Comparison of ENCODE assay signal across 17 cellular contexts in the genomic region with DNA sequence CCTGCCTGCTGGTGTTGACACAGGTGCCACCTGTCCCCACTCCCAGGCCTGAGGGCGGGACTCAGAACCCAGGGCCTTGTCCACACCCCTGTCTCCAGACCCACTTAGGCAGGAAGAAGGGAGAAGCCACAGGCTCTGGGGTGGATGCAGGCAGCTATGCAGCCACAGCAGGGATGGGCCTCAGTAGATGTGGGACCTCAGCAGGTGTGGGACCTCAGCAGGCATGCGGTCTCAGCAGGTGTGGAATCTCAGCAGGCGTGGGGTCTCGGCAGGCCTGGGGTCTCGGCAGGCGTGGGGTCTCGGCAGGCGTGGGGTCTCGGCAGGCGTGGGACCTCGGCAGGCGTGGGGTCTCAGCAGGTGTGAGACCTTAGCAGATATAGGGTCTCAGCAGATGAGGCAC.
DNase-seq lines count a peak whose midpoint lies in the region; ATAC-seq and TF ChIP-seq lines count a peak whose summit lies in the region.
"Had no signal": no experiment of that assay in that cellular context is flagged by ENCODE, and none has a peak within 500 bp of the region (broad histone marks: within the 10 kb centered on the region; RNA-seq: fewer than 3 reads in every experiment).

No MANE protein-coding gene starts in this region.

- no peak overlapping the region for H3K4me3 ChIP-seq in rectal smooth muscle tissue (ENCODE audit: low read length)
- H3K4me3 ChIP-seq: HAP-1 had no signal

- intact Hi-C loops in natural killer cell (cut with micrococcal nuclease) = no loop called here

- CTCF ChIA-PET in activated naive CD4-positive, alpha-beta T cell treated with anti-CD3 and anti-CD28 coated beads, Interleukin-2, amount 10 ng/mL, durations not matched to agents 7 days and 5 days (lab: Charles Lee) = interaction anchor here (1.1 kb wide), 1 partner anchor 12 kb away, joined by 3 read pairs; no protein-coding TSS in a partner anchor

- no peaks in the 10 kb centered on the region for H3K36me3 Mint-ChIP-seq in natural killer cell treated with Interleukin-12 subunit alpha and Interleukin-12 subunit beta and Interleukin-15 and Interleukin-18, amount 100 ng/mL, for 72 hours
- no peaks in the 10 kb centered on the region for H3K36me3 Mint-ChIP-seq in natural killer cell
- H3K36me3 Mint-ChIP-seq in stimulated activated effector memory CD8-positive, alpha-beta T cell treated with anti-CD3 and anti-CD28 coated beads, Interleukin-12 subunit alpha, Interleukin-12 subunit beta, amount 100 ng/mL, for 72 hours = no peaks in the 10 kb centered on the region
- H3K36me3 Mint-ChIP-seq in activated naive CD4-positive, alpha-beta T cell treated with anti-CD3 and anti-CD28 coated beads, Interleukin-2, amount 10 ng/mL, durations not matched to agents 7 days and 5 days = no peaks in the 10 kb centered on the region
- H3K36me3 Mint-ChIP-seq: CD4-positive, CD25-positive, alpha-beta regulatory T cell; CD8-positive, alpha-beta memory T cell had no signal

- peaks cover 16% of the 10 kb centered on the region for H3K4me1 ChIP-seq in rectal smooth muscle tissue (ENCODE audit: control insufficient read depth, insufficient read depth, low read length)
- H3K4me1 ChIP-seq: BE2C, HAP-1 had no signal

- no peak overlapping the region for H3K27ac Mint-ChIP-seq in natural killer cell treated with Interleukin-12 subunit alpha and Interleukin-12 subunit beta and Interleukin-15 and Interleukin-18, amount 100 ng/mL, for 72 hours
- H3K27ac Mint-ChIP-seq in natural killer cell = no peak overlapping the region
- H3K27ac Mint-ChIP-seq in stimulated activated effector memory CD8-positive, alpha-beta T cell treated with anti-CD3 and anti-CD28 coated beads, Interleukin-12 subunit alpha, Interleukin-12 subunit beta, amount 100 ng/mL, for 72 hours = no peak overlapping the region
- H3K27ac Mint-ChIP-seq in activated naive CD4-positive, alpha-beta T cell treated with anti-CD3 and anti-CD28 coated beads, Interleukin-2, amount 10 ng/mL, durations not matched to agents 7 days and 5 days = no peak overlapping the region
- H3K27ac Mint-ChIP-seq: CD4-positive, CD25-positive, alpha-beta regulatory T cell; CD8-positive, alpha-beta memory T cell had no signal

- H3K4me3 Mint-ChIP-seq in natural killer cell treated with Interleukin-12 subunit alpha and Interleukin-12 subunit beta and Interleukin-15 and Interleukin-18, amount 100 ng/mL, for 72 hours = no peak overlapping the region
- no peak overlapping the region for H3K4me3 Mint-ChIP-seq in natural killer cell
- H3K4me3 Mint-ChIP-seq in stimulated activated effector memory CD8-positive, alpha-beta T cell treated with anti-CD3 and anti-CD28 coated beads, Interleukin-12 subunit alpha, Interleukin-12 subunit beta, amount 100 ng/mL, for 72 hours = no peak overlapping the region
- no peak overlapping the region for H3K4me3 Mint-ChIP-seq in activated naive CD4-positive, alpha-beta T cell treated with anti-CD3 and anti-CD28 coated beads, Interleukin-2, amount 10 ng/mL, durations not matched to agents 7 days and 5 days
- H3K4me3 Mint-ChIP-seq: CD4-positive, CD25-positive, alpha-beta regulatory T cell; CD8-positive, alpha-beta memory T cell had no signal

- TF ChIP-seq CTCF in natural killer cell (IDR thresholded peaks at IDR 0.05) = no peak

- H3K27me3 Mint-ChIP-seq in natural killer cell treated with Interleukin-12 subunit alpha and Interleukin-12 subunit beta and Interleukin-15 and Interleukin-18, amount 100 ng/mL, for 72 hours = peaks cover 3 to 5% of the 10 kb centered on the region in 2 donors
- H3K27me3 Mint-ChIP-seq in natural killer cell (ENCODE audit: low read depth in 2 of 2) = peaks cover 4 to 13% of the 10 kb centered on the region in 2 donors
- peaks cover 10% of the 10 kb centered on the region for H3K27me3 Mint-ChIP-seq in activated naive CD4-positive, alpha-beta T cell treated with anti-CD3 and anti-CD28 coated beads, Interleukin-2, amount 10 ng/mL, durations not matched to agents 7 days and 5 days

- peak; percentile 16 to 22 for ATAC-seq in natural killer cell treated with Interleukin-12 subunit alpha and Interleukin-12 subunit beta and Interleukin-15 and Interleukin-18, amount 100 ng/mL, for 72 hours
- no peak for ATAC-seq in natural killer cell
- no peak for ATAC-seq in stimulated activated effector memory CD8-positive, alpha-beta T cell treated with anti-CD3 and anti-CD28 coated beads, Interleukin-12 subunit alpha, Interleukin-12 subunit beta, amount 100 ng/mL, for 72 hours

- H3K9ac ChIP-seq in rectal smooth muscle tissue (ENCODE audit: low read length) = no peak overlapping the region

- H3K27me3 ChIP-seq in rectal smooth muscle tissue (ENCODE audit: control insufficient read depth, insufficient read depth, low read length) = no peaks in the 10 kb centered on the region
- H3K27me3 ChIP-seq: BE2C had no signal

- H3K4me1 Mint-ChIP-seq in natural killer cell treated with Interleukin-12 subunit alpha and Interleukin-12 subunit beta and Interleukin-15 and Interleukin-18, amount 100 ng/mL, for 72 hours (ENCODE audit: low read depth in 2 of 2) = no peaks in the 10 kb centered on the region
- H3K4me1 Mint-ChIP-seq in natural killer cell = no peaks in the 10 kb centered on the region
- H3K4me1 Mint-ChIP-seq in stimulated activated effector memory CD8-positive, alpha-beta T cell treated with anti-CD3 and anti-CD28 coated beads, Interleukin-12 subunit alpha, Interleukin-12 subunit beta, amount 100 ng/mL, for 72 hours = no peaks in the 10 kb centered on the region
- H3K4me1 Mint-ChIP-seq in activated naive CD4-positive, alpha-beta T cell treated with anti-CD3 and anti-CD28 coated beads, Interleukin-2, amount 10 ng/mL, durations not matched to agents 7 days and 5 days = no peaks in the 10 kb centered on the region
- H3K4me1 Mint-ChIP-seq: CD4-positive, CD25-positive, alpha-beta regulatory T cell; CD8-positive, alpha-beta memory T cell had no signal

- peak overlapping the region; percentile 3 for H3K27ac ChIP-seq in rectal smooth muscle tissue (ENCODE audit: low read depth, low read length)

- H3K9me3 Mint-ChIP-seq in natural killer cell treated with Interleukin-12 subunit alpha and Interleukin-12 subunit beta and Interleukin-15 and Interleukin-18, amount 100 ng/mL, for 72 hours = no peaks in the 10 kb centered on the region
- no peaks in the 10 kb centered on the region for H3K9me3 Mint-ChIP-seq in natural killer cell
- H3K9me3 Mint-ChIP-seq in stimulated activated effector memory CD8-positive, alpha-beta T cell treated with anti-CD3 and anti-CD28 coated beads, Interleukin-12 subunit alpha, Interleukin-12 subunit beta, amount 100 ng/mL, for 72 hours = no peaks in the 10 kb centered on the region
- no peaks in the 10 kb centered on the region for H3K9me3 Mint-ChIP-seq in activated naive CD4-positive, alpha-beta T cell treated with anti-CD3 and anti-CD28 coated beads, Interleukin-2, amount 10 ng/mL, durations not matched to agents 7 days and 5 days
- H3K9me3 Mint-ChIP-seq: CD4-positive, CD25-positive, alpha-beta regulatory T cell; CD8-positive, alpha-beta memory T cell had no signal

- no peak for DNase-seq in natural killer cell treated with Interleukin-12 subunit alpha and Interleukin-12 subunit beta and Interleukin-15 and Interleukin-18, amount 100 ng/mL, for 72 hours (ENCODE audit: low spot score)
- no peak for DNase-seq in natural killer cell
- DNase-seq in islet precursor cell = peak; percentile 35
- no peak for DNase-seq in stimulated activated effector memory CD8-positive, alpha-beta T cell treated with anti-CD3 and anti-CD28 coated beads, Interleukin-12 subunit alpha, Interleukin-12 subunit beta, amount 100 ng/mL, for 72 hours (ENCODE audit: low spot score in 2 of 2)
- no peak for DNase-seq in activated naive CD4-positive, alpha-beta T cell treated with anti-CD3 and anti-CD28 coated beads, Interleukin-2, amount 10 ng/mL, durations not matched to agents 7 days and 5 days
- no peak for DNase-seq in GOT3 (lab: John Stamatoyannopoulos, UW)
- DNase-seq: ACHN; BE2C; C1 segment of cervical spinal cord; CD4-positive, CD25-positive, alpha-beta regulatory T cell; CD8-positive, alpha-beta memory T cell; COR-L47; DMS 273 treated with DMSO at 0.1 percent for 48 hours; DMS79; GDM1 had no signal

- no peaks in the 10 kb centered on the region for H3K36me3 ChIP-seq in rectal smooth muscle tissue (ENCODE audit: control insufficient read depth, insufficient read depth, low read length)
- H3K36me3 ChIP-seq: BE2C, HAP-1 had no signal

Comparison
In these comparisons a context has a peak if more than half of its experiments do, and no peak if none do; other contexts are left out.
1. ATAC-seq: peak in natural killer cell treated with Interleukin-12 subunit alpha and Interleukin-12 subunit beta and Interleukin-15 and Interleukin-18, amount 100 ng/mL, for 72 hours (2 of 2); none in natural killer cell (0 of 3) and stimulated activated effector memory CD8-positive, alpha-beta T cell treated with anti-CD3 and anti-CD28 coated beads, Interleukin-12 subunit alpha, Interleukin-12 subunit beta, amount 100 ng/mL, for 72 hours (single experiment).